8 cellular contexts compared by ENCODE assay signal in the genomic region with DNA sequence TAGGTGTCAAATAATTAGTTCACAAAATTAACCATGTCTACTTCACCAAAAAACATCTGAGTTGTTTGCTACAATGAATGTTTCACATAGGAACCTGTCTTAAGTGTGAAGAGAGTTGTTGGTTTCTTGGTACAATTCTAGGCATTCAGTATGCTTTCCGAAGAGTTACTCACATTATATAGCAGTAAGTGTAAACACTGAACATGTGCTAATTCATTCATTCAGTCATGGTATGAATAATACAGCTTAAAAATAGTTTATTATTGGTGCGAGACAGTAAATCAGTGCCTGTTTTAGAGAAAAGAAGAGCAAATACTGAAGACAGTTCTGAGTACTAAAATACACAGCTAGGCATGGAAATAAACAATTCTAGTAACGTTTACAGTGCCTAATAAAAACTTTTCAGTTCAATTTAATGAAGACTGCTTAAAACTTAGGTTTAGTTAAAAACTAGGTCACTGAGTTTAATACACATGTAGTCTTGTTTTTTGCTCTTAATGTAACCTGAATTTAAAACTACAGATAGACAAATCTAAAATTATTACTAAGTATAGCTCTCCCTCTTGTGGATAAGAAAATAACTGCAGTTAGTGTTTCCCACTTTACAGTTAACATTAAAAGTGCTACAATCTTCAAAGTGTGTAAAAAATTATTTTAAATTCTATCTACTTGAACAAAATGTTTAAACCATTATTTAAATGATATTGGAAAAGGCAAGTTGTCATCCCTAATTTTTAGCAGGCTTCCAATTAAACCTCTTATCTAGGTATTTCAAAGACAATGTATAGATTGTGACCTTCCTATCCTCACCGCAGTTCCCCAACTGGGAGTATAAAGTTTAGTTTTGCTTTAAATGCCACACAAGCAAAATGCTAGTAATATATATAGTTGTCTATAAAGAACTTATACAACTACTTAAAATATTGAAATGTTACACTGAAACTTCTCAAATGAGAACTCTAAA. TPM values are rescaled to one million over a fixed set of nuclear protein-coding genes. Genes with fewer than 3 reads are reported as not detected.
DNase-seq lines count a peak whose midpoint lies in the region; ATAC-seq and TF ChIP-seq lines count a peak whose summit lies in the region.

No MANE protein-coding gene starts in this region.

- peak overlapping the region in 1 of 8 donors; percentile 30 for H3K27ac ChIP-seq in spleen

- 78 to 86% (median 83%) methylated on average over 4 of the region's 4 CpGs for WGBS in spleen, 5 donors

- H3K27me3 ChIP-seq in GM06990 (replicated peaks; ENCODE audit: control insufficient read depth, insufficient read depth, low read length) (no peaks in the 10 kb centered on the region), spleen (replicated peaks in 1 of 7) (no peaks in the 10 kb centered on the region)

- DNase-seq in GM06990 (ENCODE audit: extremely low read depth, insufficient read length) (peak; percentile 9), SK-N-DZ (ENCODE audit: low spot score) (peak; percentile 38), fibroblast of villous mesenchyme (ENCODE audit: low read depth) (peak; percentile 34), spleen (no peak), activated T-cell treated with anti-CD3 and anti-CD28 coated beads for 4 hours (no peak), ureter (ENCODE audit: low spot score) (no peak)
- no peak for DNase-seq in activated T-cell treated with anti-CD3 and anti-CD28 coated beads, Interleukin-2, amount 50 U/mL, for 1 hour

- H3K4me1 ChIP-seq in spleen, result peaks cover 0 to 50% (median 0%) of the 10 kb centered on the region in 6 donors

- no peak overlapping the region for H3K4me3 ChIP-seq in GM06990 (replicated peaks; ENCODE audit: low read depth, low read length)
- no peak overlapping the region for H3K4me3 ChIP-seq in fibroblast of villous mesenchyme (ENCODE audit: low read depth, low read length)
- no peak overlapping the region for H3K4me3 ChIP-seq in spleen

- peak; percentile 27 for ATAC-seq in HG02870 (IDR thresholded peaks at IDR 0.05; ENCODE audit: unreplicated experiment)

- intact Hi-C loops in spleen (cut with DNase I; ENCODE audit: low total_unique reads), result no loop called here

- H3K9me3 ChIP-seq in spleen, result no peaks in the 10 kb centered on the region

- TF ChIP-seq POLR2A in spleen (IDR thresholded peaks at IDR 0.05), result no peak

- TF ChIP-seq CTCF in GM06990 (IDR thresholded peaks at IDR 0.05; ENCODE audit: insufficient read depth, low read length, poor library complexity, severe bottlenecking), result peak; percentile 46
- TF ChIP-seq CTCF in fibroblast of villous mesenchyme (IDR thresholded peaks at IDR 0.05; ENCODE audit: insufficient read depth, low read depth, low read length), result peak; percentile 61
- peak; percentile 32 to 77 (median 70) for TF ChIP-seq CTCF in spleen (IDR thresholded peaks at IDR 0.05 in 8 of 11, conservative IDR thresholded peaks at IDR 0.05 in 3 of 11)

- peaks cover 2% of the 10 kb centered on the region; the same call in 1 of the 2 replicates for H3K36me3 ChIP-seq in GM06990 (ENCODE audit: control insufficient read depth, insufficient read depth, low read length)
- H3K36me3 ChIP-seq in spleen, result peaks cover 0 to 74% (median 21%) of the 10 kb centered on the region in 6 donors

RNA-seq across cellular contexts. Expression of a gene that starts 20.1 kb away (rescaled TPM):
- polyA plus RNA-seq in SK-N-DZ (2014; cell fraction: cytosol; rRNA removed), result 0.13 and 0.20 TPM in 2 replicates
- polyA plus RNA-seq in SK-N-DZ (2014; cell fraction: nucleus; rRNA removed), result 0.35 TPM in 1 of 2 replicates, not detected in the other
- 0.43 and 0.64 TPM in 2 replicates for total RNA-seq in fibroblast of villous mesenchyme
- under 1 TPM in 4 of 7 donors, not detected in 3; 0.34 to 0.76 (median 0.45) TPM for total RNA-seq in spleen
- under 1 TPM; 0.35 to 0.50 (median 0.37) TPM for polyA plus RNA-seq in spleen
- total RNA-seq in ureter, result 1.7 TPM

RNA-seq across cellular contexts. Expression of a gene that starts 20.2 kb away (rescaled TPM):
- 83.7 and 155 TPM in 2 replicates for polyA plus RNA-seq in SK-N-DZ (2014; cell fraction: cytosol; rRNA removed)
- 83.5 and 109 TPM in 2 replicates for polyA plus RNA-seq in SK-N-DZ (2014; cell fraction: nucleus; rRNA removed)
- total RNA-seq in fibroblast of villous mesenchyme (76.0 and 102 TPM in 2 replicates), spleen (10 to 100 TPM; 42.6 to 60.3 (median 51.5) TPM), ureter (65.4 TPM)
- polyA plus RNA-seq in spleen, result 10 to 100 TPM; 17.9 to 22.6 (median 18.6) TPM

Comparison
In these comparisons a context has a peak if more than half of its experiments do, and no peak if none do; other contexts are left out.
1. DNase-seq: peak in GM06990 (single experiment), SK-N-DZ (single experiment) and fibroblast of villous mesenchyme (single experiment); none in spleen (single experiment), activated T-cell treated with anti-CD3 and anti-CD28 coated beads, Interleukin-2, amount 50 U/mL, for 1 hour (single experiment), activated T-cell treated with anti-CD3 and anti-CD28 coated beads for 4 hours (single experiment) and ureter (single experiment).
2. Peak in every context shown above with its lines, with median percentiles within 50 percentile points of each other: CTCF ChIP-seq.